In the genomic region with DNA sequence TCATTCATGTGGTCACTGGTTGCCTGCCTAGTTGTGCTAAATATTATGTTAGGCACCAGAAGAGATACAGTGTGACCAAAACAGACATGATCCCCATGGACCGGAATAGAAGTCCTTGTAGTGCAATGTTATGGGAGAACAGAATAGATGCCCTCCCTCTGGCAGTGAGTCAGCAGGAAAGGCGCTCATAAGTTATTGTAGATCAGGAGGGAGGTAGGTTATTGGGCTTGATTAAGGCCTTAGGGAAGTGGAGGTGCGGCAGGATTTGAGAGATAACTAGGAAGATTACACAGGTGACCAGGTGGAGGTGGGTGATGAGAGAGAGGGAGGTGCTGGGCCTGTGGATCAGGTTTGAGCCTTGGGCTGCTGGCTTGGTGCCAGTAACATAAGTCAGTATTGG, we compare ENCODE assay signal across 16 cellular contexts. TPM values are rescaled to one million over a fixed set of nuclear protein-coding genes. Genes with fewer than 3 reads are reported as not detected.
DNase-seq lines count a peak whose midpoint lies in the region; ATAC-seq and TF ChIP-seq lines count a peak whose summit lies in the region.
"Had no signal": no experiment of that assay in that cellular context is flagged by ENCODE, and none has a peak within 500 bp of the region (broad histone marks: within the 10 kb centered on the region; RNA-seq: fewer than 3 reads in every experiment).

No MANE protein-coding gene starts in this region.

- H3K9me3 ChIP-seq in Loucy (ENCODE audit: insufficient read depth, low read depth, low read length) (no peaks in the 10 kb centered on the region), neutrophil (no peaks in the 10 kb centered on the region)
- H3K9me3 ChIP-seq: colonic mucosa, SJSA1 had no signal

- no peak for ATAC-seq in HG02970 (IDR thresholded peaks at IDR 0.05; ENCODE audit: low FRiP score, unreplicated experiment)
- ATAC-seq: activated CD8-positive, alpha-beta T cell treated with anti-CD3 and anti-CD28 coated beads for 36 hours had no signal

- peak overlapping the region; percentile 11 for H3K4me3 Mint-ChIP-seq in T-helper 2 cell treated with Interferon-gamma antibody and Interleukin-4, amounts not matched to agents 5 μg/mL and 100 μg/mL, for 36 hours
- H3K4me3 Mint-ChIP-seq: activated CD8-positive, alpha-beta T cell treated with anti-CD3 and anti-CD28 coated beads for 36 hours had no signal

- H3K4me1 ChIP-seq in Loucy (ENCODE audit: insufficient read depth, low read length, poor library complexity, severe bottlenecking) = peaks cover 95% of the 10 kb centered on the region
- H3K4me1 ChIP-seq in neutrophil (ENCODE audit: control insufficient read depth in 1 of 2, insufficient read depth in 1 of 2, low read depth in 1 of 2, low read length in 1 of 2) = peaks cover 82 to 89% of the 10 kb centered on the region in 2 experiments
- H3K4me1 ChIP-seq: colonic mucosa, SJSA1 had no signal

- peaks cover 78% of the 10 kb centered on the region for H3K4me1 Mint-ChIP-seq in T-helper 2 cell treated with Interferon-gamma antibody and Interleukin-4, amounts not matched to agents 5 μg/mL and 100 μg/mL, for 36 hours (ENCODE audit: low read depth)

- peak overlapping the region; percentile 42 for H3K9ac ChIP-seq in Loucy (ENCODE audit: low read depth, low read length, poor library complexity, severe bottlenecking)
- H3K9ac ChIP-seq: KMS-11 had no signal

- TF ChIP-seq CTCF in Loucy (conservative IDR thresholded peaks at IDR 0.05; ENCODE audit: low read length) (no peak), brain microvascular endothelial cell (IDR thresholded peaks at IDR 0.05; ENCODE audit: low read depth, low read length, missing control alignments) (no peak), neutrophil (IDR thresholded peaks at IDR 0.05) (no peak)

- no peaks in the 10 kb centered on the region for H3K9me2 ChIP-seq in Loucy (replicated peaks; ENCODE audit: low read depth, low read length)

- H3K36me3 ChIP-seq in Loucy (ENCODE audit: insufficient read depth, low read length) (no peaks in the 10 kb centered on the region), brain microvascular endothelial cell (replicated peaks) (no peaks in the 10 kb centered on the region), neutrophil (peaks cover 4% of the 10 kb centered on the region)
- H3K36me3 ChIP-seq: colonic mucosa, SJSA1 had no signal

- H3K27ac ChIP-seq in brain microvascular endothelial cell = peak overlapping the region; percentile 37
- peak overlapping the region; percentile 49 for H3K27ac ChIP-seq in neutrophil
- H3K27ac ChIP-seq: colonic mucosa, KMS-11, SJSA1 had no signal

- H3K36me3 Mint-ChIP-seq in T-helper 2 cell treated with Interferon-gamma antibody and Interleukin-4, amounts not matched to agents 5 μg/mL and 100 μg/mL, for 36 hours (ENCODE audit: low read depth) = peaks cover 42% of the 10 kb centered on the region

- no peak overlapping the region for H2AFZ ChIP-seq in Loucy (ENCODE audit: low read length)

- peak overlapping the region; percentile 54 for H3K27ac Mint-ChIP-seq in T-helper 2 cell treated with Interferon-gamma antibody and Interleukin-4, amounts not matched to agents 5 μg/mL and 100 μg/mL, for 36 hours

- H3K4me3 ChIP-seq in Loucy (ENCODE audit: low read length, poor library complexity, severe bottlenecking) (peak overlapping the region; percentile 80), brain microvascular endothelial cell (ENCODE audit: low read depth, low read length) (no peak overlapping the region), neutrophil (ENCODE audit: low read depth in 1 of 2, low read length in 1 of 2) (peak overlapping the region in 1 of 2 experiments; percentile 89)
- H3K4me3 ChIP-seq: colonic mucosa, SJSA1 had no signal

- no peaks in the 10 kb centered on the region for H3K9me3 Mint-ChIP-seq in T-helper 2 cell treated with Interferon-gamma antibody and Interleukin-4, amounts not matched to agents 5 μg/mL and 100 μg/mL, for 36 hours
- H3K9me3 Mint-ChIP-seq: activated CD8-positive, alpha-beta T cell treated with anti-CD3 and anti-CD28 coated beads for 36 hours had no signal

- no peaks in the 10 kb centered on the region for H3K27me3 Mint-ChIP-seq in T-helper 2 cell treated with Interferon-gamma antibody and Interleukin-4, amounts not matched to agents 5 μg/mL and 100 μg/mL, for 36 hours (ENCODE audit: low read depth)
- H3K27me3 Mint-ChIP-seq: activated CD8-positive, alpha-beta T cell treated with anti-CD3 and anti-CD28 coated beads for 36 hours had no signal

- in situ Hi-C loops in brain microvascular endothelial cell (cut with HindIII; ENCODE audit: low pct_ligation_motif_present, low sequenced_read_pairs) = no loop called here

- H3K4me2 ChIP-seq in Loucy (ENCODE audit: low read depth, low read length, poor library complexity, severe bottlenecking) = peak overlapping the region; percentile 95
- H3K4me2 ChIP-seq: KMS-11 had no signal

- peaks cover 100% of the 10 kb centered on the region for H3K79me2 ChIP-seq in Loucy (ENCODE audit: insufficient read depth, low read length)

- H3K27me3 ChIP-seq in Loucy (ENCODE audit: insufficient read depth, low read length, poor library complexity, severe bottlenecking) (no peaks in the 10 kb centered on the region), brain microvascular endothelial cell (replicated peaks) (no peaks in the 10 kb centered on the region), neutrophil (no peaks in the 10 kb centered on the region)
- H3K27me3 ChIP-seq: colonic mucosa, SJSA1 had no signal

- no peak for DNase-seq in T-helper 2 cell treated with Interferon-gamma antibody and Interleukin-4, amounts not matched to agents 5 μg/mL and 100 μg/mL, for 36 hours (ENCODE audit: low spot score)
- DNase-seq in T-helper 2 cell = no peak
- peak; percentile 53 for DNase-seq in brain microvascular endothelial cell
- DNase-seq in GM03348 (ENCODE audit: low spot score) = no peak
- DNase-seq in SK-N-DZ (ENCODE audit: low spot score) = no peak
- DNase-seq: activated CD8-positive, alpha-beta T cell treated with anti-CD3 and anti-CD28 coated beads for 36 hours; C1 segment of cervical spinal cord; colonic mucosa; NCI-H1694; NCI-H446; small intestine had no signal

- no peaks in the 10 kb centered on the region for H3F3A ChIP-seq in Loucy (ENCODE audit: low read depth)

- peaks cover 68% of the 10 kb centered on the region for H4K20me1 ChIP-seq in Loucy (ENCODE audit: insufficient read depth, low read length, poor library complexity, severe bottlenecking)

RNA-seq across cellular contexts. Expression of a gene that starts 5.3 kb away (rescaled TPM):
- 0.01 TPM in 1 of 2 replicates, not detected in the other for polyA plus RNA-seq in SK-N-DZ (2014; cell fraction: cytosol; rRNA removed)
- 0.21 TPM in 1 of 2 replicates, not detected in the other for polyA plus RNA-seq in SK-N-DZ (2014; cell fraction: nucleus; rRNA removed)
